19 cellular contexts compared by ENCODE assay signal in the genomic region with DNA sequence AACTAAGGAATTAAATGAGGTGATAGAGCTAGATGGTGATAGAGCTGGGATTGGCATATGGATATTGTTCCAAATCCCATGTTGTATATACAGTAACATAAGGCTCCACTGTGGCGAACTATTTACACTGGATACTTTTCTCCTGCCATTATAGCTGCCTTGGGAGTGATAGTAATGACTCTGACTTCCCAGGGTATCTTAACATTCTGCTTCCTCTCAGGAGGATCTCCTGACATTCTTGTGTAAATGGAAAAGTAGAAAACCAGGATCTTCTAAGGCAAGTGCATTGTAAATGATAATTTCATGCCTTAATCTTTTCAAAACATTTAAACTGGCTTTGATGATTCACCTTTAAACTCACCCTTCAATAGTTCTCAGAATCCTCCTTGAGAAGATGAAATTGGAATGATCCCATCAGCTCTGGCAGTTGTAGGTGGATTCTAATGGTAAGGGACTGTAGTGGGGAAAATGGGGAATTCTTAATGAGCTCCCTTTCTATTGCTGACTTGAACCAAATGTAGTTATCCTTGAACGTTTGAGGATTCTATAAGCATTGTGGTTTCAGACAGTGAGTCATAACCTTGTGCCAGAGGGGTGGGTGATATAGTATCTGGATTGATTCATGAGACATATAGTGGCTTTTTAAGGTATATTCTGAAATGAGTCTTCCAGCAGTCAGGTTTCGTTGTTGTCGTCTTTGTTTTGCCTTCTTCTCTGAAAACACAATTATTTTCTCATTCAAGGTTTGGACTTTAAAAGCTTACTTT.
A peak's percentile ranks its signal among the peaks of the same experiment; 100 is the strongest.
DNase-seq lines count a peak whose midpoint lies in the region; ATAC-seq, FAIRE-seq and TF ChIP-seq lines count a peak whose summit lies in the region.
"Had no signal": no experiment of that assay in that cellular context is flagged by ENCODE, and none has a peak within 500 bp of the region (broad histone marks: within the 10 kb centered on the region; RNA-seq: fewer than 3 reads in every experiment).

No MANE protein-coding gene starts in this region.

- H3K4me3 ChIP-seq in HUES48 (ENCODE audit: low read depth, low read length) (no peak overlapping the region), SK-N-SH (ENCODE audit: low read depth in 2 of 2, low read length in 1 of 2) (no peak overlapping the region), upper lobe of left lung (no peak overlapping the region), kidney (ENCODE audit: low read length in 2 of 2) (no peak overlapping the region)

- TF ChIP-seq RAD21 in SK-N-SH (IDR thresholded peaks at IDR 0.05; ENCODE audit: low read length) = 0 out of 2 replicates have a peak, but pooled peaks have one; percentile 1

- ATAC-seq in upper lobe of left lung (ENCODE audit: low FRiP score in 2 of 2) = no peak
- ATAC-seq: activated T-helper 17 cell treated with anti-CD3 and anti-CD28 coated beads, Interleukin-2, amount 50 U/mL, for 72 hours; esophagus mucosa; naive thymus-derived CD8-positive, alpha-beta T cell had no signal

- POLR2A ChIA-PET in SK-N-SH (lab: Yijun Ruan, JAX) = no interaction called here

- no peaks in the 10 kb centered on the region for H3K9me2 ChIP-seq in SK-N-SH

- H3K27ac ChIP-seq in HUES48 (ENCODE audit: low read depth, low read length) = peak overlapping the region; percentile 39
- H3K27ac ChIP-seq in SK-N-SH (ENCODE audit: low read depth in 2 of 2, low read length in 1 of 2) = peak overlapping the region; percentile 68 to 89
- H3K27ac ChIP-seq in epithelial cell of prostate = peak overlapping the region; percentile 25
- H3K27ac ChIP-seq in upper lobe of left lung = no peak overlapping the region
- no peak overlapping the region for H3K27ac ChIP-seq in kidney (ENCODE audit: low read depth in 2 of 2, low read length in 2 of 2)

- peaks cover 49% of the 10 kb centered on the region for H3F3A ChIP-seq in SK-N-SH (replicated peaks; ENCODE audit: insufficient read depth)

- TF ChIP-seq CTCF in SK-N-SH (IDR thresholded peaks at IDR 0.05) = no peak
- TF ChIP-seq CTCF in upper lobe of left lung (IDR thresholded peaks at IDR 0.05) = no peak
- TF ChIP-seq CTCF in kidney (IDR thresholded peaks at IDR 0.05; ENCODE audit: borderline replicate concordance, extremely low read depth, insufficient read depth) = no peak

- intact Hi-C loops in kidney (cut with DNase I) = no loop called here

- TF ChIP-seq POLR2A in upper lobe of left lung (IDR thresholded peaks at IDR 0.05) = no peak

- CTCF ChIA-PET in SK-N-SH (lab: Yijun Ruan, JAX) = interaction anchor here (0.9 to 1.7 kb wide), 5 partner anchors 9 to 112 kb away, joined by 3 to 8 read pairs (median 4); no protein-coding TSS in a partner anchor

- H3K27me3 ChIP-seq in HUES48 (ENCODE audit: control insufficient read depth, insufficient read depth, low read length) (no peaks in the 10 kb centered on the region), SK-N-SH (ENCODE audit: insufficient read depth) (no peaks in the 10 kb centered on the region), upper lobe of left lung (no peaks in the 10 kb centered on the region)

- no peaks in the 10 kb centered on the region for H4K20me1 ChIP-seq in SK-N-SH (ENCODE audit: insufficient read depth)

- WGBS in SK-N-SH (ENCODE audit: low lambda C conversion rate) = 60% methylated on average over 4 of the region's 4 CpGs
- WGBS in upper lobe of left lung, 2 donors = 71 to 79% methylated on average over 4 of the region's 4 CpGs

- DNase-seq in A172 (ENCODE audit: low spot score) (peak; percentile 51), SK-N-SH (no peak), epithelial cell of prostate (ENCODE audit: low read depth, low spot score) (no peak), upper lobe of left lung (no peak), kidney (no peak), SHP77 (lab: John Stamatoyannopoulos, UW) (no peak), DMS153 (lab: John Stamatoyannopoulos, UW) (no peak)
- DNase-seq: amniotic stem cell; CD4-positive, alpha-beta memory T cell; cortex of kidney; naive thymus-derived CD8-positive, alpha-beta T cell; NCI-H2029; NCI-H526 treated with DMSO at 0.1 percent for 48 hours; Right ventricle myocardium superior had no signal

- no peaks in the 10 kb centered on the region for H3K9me3 ChIP-seq in HUES48 (ENCODE audit: control insufficient read depth, insufficient read depth, low read length)
- peaks cover 5% of the 10 kb centered on the region for H3K9me3 ChIP-seq in SK-N-SH
- no peaks in the 10 kb centered on the region for H3K9me3 ChIP-seq in upper lobe of left lung
- H3K9me3 ChIP-seq in kidney (ENCODE audit: control insufficient read depth in 1 of 2, low read length in 2 of 2) = no peaks in the 10 kb centered on the region

- H3K4me1 ChIP-seq in HUES48 (ENCODE audit: control insufficient read depth, insufficient read depth, low read length) = peaks cover 17% of the 10 kb centered on the region; the same call in 1 of the 2 replicates
- peaks cover 0 to 19% of the 10 kb centered on the region in 2 experiments; a peak in 3 of 4 replicates for H3K4me1 ChIP-seq in SK-N-SH (ENCODE audit: control insufficient read depth in 1 of 2, insufficient read depth in 2 of 2, low read depth in 1 of 2, low read length in 1 of 2)
- H3K4me1 ChIP-seq in upper lobe of left lung = no peaks in the 10 kb centered on the region
- no peaks in the 10 kb centered on the region for H3K4me1 ChIP-seq in kidney (ENCODE audit: control insufficient read depth in 1 of 2, insufficient read depth in 1 of 2, low read depth in 1 of 2, low read length in 2 of 2)

- no peak overlapping the region for H3K4me2 ChIP-seq in SK-N-SH

- H2AFZ ChIP-seq in SK-N-SH (ENCODE audit: low read depth) = no peak overlapping the region

- peaks cover 53% of the 10 kb centered on the region for H3K79me2 ChIP-seq in SK-N-SH (ENCODE audit: insufficient read depth)

- peak in 1 of 2 experiments; percentile 53; a peak in 1 of 4 replicates for TF ChIP-seq EP300 in SK-N-SH (IDR thresholded peaks at IDR 0.05; ENCODE audit: borderline replicate concordance in 1 of 2, low read depth in 1 of 2, low read length in 1 of 2)
- no peak for TF ChIP-seq EP300 in upper lobe of left lung (IDR thresholded peaks at IDR 0.05)

- no peak for FAIRE-seq in kidney (lab: Jason Lieb, UNC)
- FAIRE-seq: G401.6, TTC549 had no signal

- no peaks in the 10 kb centered on the region for H3K36me3 ChIP-seq in HUES48 (ENCODE audit: control insufficient read depth, insufficient read depth, low read length)
- peaks cover 6 to 45% of the 10 kb centered on the region in 2 experiments for H3K36me3 ChIP-seq in SK-N-SH (replicated peaks in 1 of 2; ENCODE audit: control insufficient read depth in 1 of 2, insufficient read depth in 2 of 2, low read length in 1 of 2)
- no peaks in the 10 kb centered on the region for H3K36me3 ChIP-seq in upper lobe of left lung
- H3K36me3 ChIP-seq in kidney (ENCODE audit: control insufficient read depth in 1 of 2, insufficient read depth in 2 of 2, low read length in 2 of 2) = no peaks in the 10 kb centered on the region

- H3K9ac ChIP-seq in HUES48 (ENCODE audit: low read depth, low read length) = no peak overlapping the region
- H3K9ac ChIP-seq in SK-N-SH = 0 out of 2 replicates have a peak overlapping the region, but pooled peaks have one; percentile 0
- H3K9ac ChIP-seq in kidney (ENCODE audit: low read length in 2 of 2) = no peak overlapping the region

TF ChIP-seq in SK-N-SH, 30 proteins besides CTCF, POLR2A, EP300 and RAD21:
- TF ChIP-seq FOSL2 (IDR thresholded peaks at IDR 0.05; ENCODE audit: borderline replicate concordance, low read depth) (peak; percentile 68; the same call in 1 of the 2 replicates), RXRA (IDR thresholded peaks at IDR 0.05; ENCODE audit: borderline replicate concordance, low read depth) (peak; percentile 50; the same call in 1 of the 2 replicates), FOXM1 (IDR thresholded peaks at IDR 0.05; ENCODE audit: low read depth) (no peak), JUND (IDR thresholded peaks at IDR 0.05) (peak; percentile 78), NFIC (IDR thresholded peaks at IDR 0.05; ENCODE audit: borderline replicate concordance) (peak; percentile 10; the same call in 1 of the 2 replicates), TCF12 (IDR thresholded peaks at IDR 0.05) (peak; percentile 66), EZH2phosphoT487 (IDR thresholded peaks at IDR 0.05; ENCODE audit: borderline replicate concordance, low read depth) (no peak)
- TF ChIP-seq, protein P1, sequence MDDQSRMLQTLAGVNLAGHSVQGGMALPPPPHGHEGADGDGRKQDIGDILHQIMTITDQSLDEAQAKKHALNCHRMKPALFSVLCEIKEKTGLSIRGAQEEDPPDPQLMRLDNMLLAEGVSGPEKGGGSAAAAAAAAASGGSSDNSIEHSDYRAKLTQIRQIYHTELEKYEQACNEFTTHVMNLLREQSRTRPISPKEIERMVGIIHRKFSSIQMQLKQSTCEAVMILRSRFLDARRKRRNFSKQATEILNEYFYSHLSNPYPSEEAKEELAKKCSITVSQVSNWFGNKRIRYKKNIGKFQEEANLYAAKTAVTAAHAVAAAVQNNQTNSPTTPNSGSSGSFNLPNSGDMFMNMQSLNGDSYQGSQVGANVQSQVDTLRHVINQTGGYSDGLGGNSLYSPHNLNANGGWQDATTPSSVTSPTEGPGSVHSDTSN (IDR thresholded peaks at IDR 0.05) = peak; percentile 79
- TF ChIP-seq, protein P2, sequence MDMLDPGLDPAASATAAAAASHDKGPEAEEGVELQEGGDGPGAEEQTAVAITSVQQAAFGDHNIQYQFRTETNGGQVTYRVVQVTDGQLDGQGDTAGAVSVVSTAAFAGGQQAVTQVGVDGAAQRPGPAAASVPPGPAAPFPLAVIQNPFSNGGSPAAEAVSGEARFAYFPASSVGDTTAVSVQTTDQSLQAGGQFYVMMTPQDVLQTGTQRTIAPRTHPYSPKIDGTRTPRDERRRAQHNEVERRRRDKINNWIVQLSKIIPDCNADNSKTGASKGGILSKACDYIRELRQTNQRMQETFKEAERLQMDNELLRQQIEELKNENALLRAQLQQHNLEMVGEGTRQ (IDR thresholded peaks at IDR 0.05; ENCODE audit: borderline replicate concordance, low read depth, low read length) = no peak
- TF ChIP-seq, protein P3, sequence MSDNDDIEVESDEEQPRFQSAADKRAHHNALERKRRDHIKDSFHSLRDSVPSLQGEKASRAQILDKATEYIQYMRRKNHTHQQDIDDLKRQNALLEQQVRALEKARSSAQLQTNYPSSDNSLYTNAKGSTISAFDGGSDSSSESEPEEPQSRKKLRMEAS (IDR thresholded peaks at IDR 0.05; ENCODE audit: low read depth) = peak; percentile 48; the same call in 1 of the 2 replicates
- TF ChIP-seq, protein P4, sequence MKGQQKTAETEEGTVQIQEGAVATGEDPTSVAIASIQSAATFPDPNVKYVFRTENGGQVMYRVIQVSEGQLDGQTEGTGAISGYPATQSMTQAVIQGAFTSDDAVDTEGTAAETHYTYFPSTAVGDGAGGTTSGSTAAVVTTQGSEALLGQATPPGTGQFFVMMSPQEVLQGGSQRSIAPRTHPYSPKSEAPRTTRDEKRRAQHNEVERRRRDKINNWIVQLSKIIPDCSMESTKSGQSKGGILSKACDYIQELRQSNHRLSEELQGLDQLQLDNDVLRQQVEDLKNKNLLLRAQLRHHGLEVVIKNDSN (IDR thresholded peaks at IDR 0.05; ENCODE audit: borderline replicate concordance, low read depth) = no peak

Comparison
In these comparisons a context has a peak if more than half of its experiments do, and no peak if none do; other contexts are left out.
1. H3K27ac ChIP-seq: peak in HUES48 (single experiment), SK-N-SH (2 of 2) and epithelial cell of prostate (single experiment); none in upper lobe of left lung (0 of 4) and kidney (0 of 2).